24 cellular contexts compared by ENCODE assay signal in genomic region chr15:75961332-75961731, GRCh38. TPM values are rescaled to one million over a fixed set of nuclear protein-coding genes. Genes with fewer than 3 reads are reported as not detected.
"Had no signal": no experiment of that assay in that cellular context is flagged by ENCODE, and none has a peak within 500 bp of the region (broad histone marks: within the 10 kb centered on the region; RNA-seq: fewer than 3 reads in every experiment).

No MANE protein-coding gene starts in this region.

- H3K27me3 Mint-ChIP-seq: dendritic cell treated with granulocyte-macrophage colony-stimulating factor and Interleukin-4, amounts not matched to agents 40 ng/mL and 50 ng/mL, for 4 days had no signal

- H3K27me3 ChIP-seq: gastrocnemius medialis, neutrophil, suprapubic skin, thyroid gland, upper lobe of left lung, uterus had no signal

- ATAC-seq: effector memory CD8-positive, alpha-beta T cell; gastrocnemius medialis; heart right ventricle; mucosa of descending colon; naive thymus-derived CD8-positive, alpha-beta T cell had no signal

- H3K9me3 ChIP-seq: esophagus muscularis mucosa, gastrocnemius medialis, mucosa of descending colon, neutrophil, sigmoid colon, suprapubic skin, thyroid gland, upper lobe of left lung, uterus had no signal

- H3K4me3 Mint-ChIP-seq: dendritic cell treated with granulocyte-macrophage colony-stimulating factor and Interleukin-4, amounts not matched to agents 40 ng/mL and 50 ng/mL, for 4 days; effector memory CD8-positive, alpha-beta T cell; naive thymus-derived CD8-positive, alpha-beta T cell had no signal

- H3K27ac Mint-ChIP-seq: dendritic cell treated with granulocyte-macrophage colony-stimulating factor and Interleukin-4, amounts not matched to agents 40 ng/mL and 50 ng/mL, for 4 days; effector memory CD8-positive, alpha-beta T cell; naive thymus-derived CD8-positive, alpha-beta T cell had no signal

- H3K36me3 ChIP-seq: esophagus muscularis mucosa, gastrocnemius medialis, heart right ventricle, neutrophil, sigmoid colon, suprapubic skin, thyroid gland, upper lobe of left lung, uterus had no signal

- H3K27ac ChIP-seq: epithelial cell of prostate, esophagus muscularis mucosa, gastrocnemius medialis, heart right ventricle, neutrophil, sigmoid colon, skin epidermis, suprapubic skin, thyroid gland, upper lobe of left lung, uterus had no signal

- FAIRE-seq: islet of Langerhans had no signal

- H3K9me3 Mint-ChIP-seq: dendritic cell treated with granulocyte-macrophage colony-stimulating factor and Interleukin-4, amounts not matched to agents 40 ng/mL and 50 ng/mL, for 4 days; effector memory CD8-positive, alpha-beta T cell had no signal

- H3K4me1 Mint-ChIP-seq: naive thymus-derived CD8-positive, alpha-beta T cell had no signal

- H3K4me3 ChIP-seq: esophagus muscularis mucosa, gastrocnemius medialis, heart right ventricle, mucosa of descending colon, sigmoid colon, skin epidermis, suprapubic skin, thyroid gland, upper lobe of left lung, uterus had no signal

- H3K4me1 ChIP-seq: esophagus muscularis mucosa, gastrocnemius medialis, heart right ventricle, sigmoid colon, suprapubic skin, thyroid gland, upper lobe of left lung, uterus had no signal

- DNase-seq: effector memory CD8-positive, alpha-beta T cell; gastrocnemius medialis; heart right ventricle; hypothalamus; kidney glomerular epithelial cell; mammary epithelial cell; mucosa of descending colon; naive thymus-derived CD8-positive, alpha-beta T cell; posterior cingulate gyrus; sigmoid colon; stimulated activated CD4-positive, alpha-beta T cell treated with anti-CD3 and anti-CD28 coated beads, Interleukin-12 subunit alpha, Interleukin-12 subunit beta, amount 100 ng/mL, for 4 hours; stimulated activated naive CD4-positive, alpha-beta T cell treated with Interleukin-2 at 50 U/mL for 16 hours; thyroid gland; upper lobe of left lung; uterus had no signal

RNA-seq across cellular contexts. Expression of gene NRG4, which starts 50.9 kb away (rescaled TPM):
- total RNA-seq: esophagus muscularis mucosa; naive thymus-derived CD8-positive, alpha-beta T cell; osteoblast; pulmonary artery endothelial cell; sigmoid colon; thyroid gland had no signal
- polyA plus RNA-seq: heart right ventricle; naive thymus-derived CD8-positive, alpha-beta T cell had no signal
